Comparison of ENCODE assay signal across 1 cellular context in genomic region chr10:110425684-110426293, GRCh38.
A peak's percentile ranks its signal among the peaks of the same experiment; 100 is the strongest.
TF ChIP-seq lines count a peak whose summit lies in the region.

No MANE protein-coding gene starts in this region.

TF ChIP-seq in K562, 482 proteins besides CTCF, POLR2A, EP300 and RAD21 (continued from another document and continues in another):
- TF ChIP-seq UBTF (IDR thresholded peaks at IDR 0.05; ENCODE audit: borderline replicate concordance in 1 of 2, low read depth in 2 of 2, low read length in 2 of 2) (no peak), MYC (IDR thresholded peaks at IDR 0.05; ENCODE audit: low read depth, low read length) (no peak), MYC (CRISPR knock-in tag; IDR thresholded peaks at IDR 0.05; ENCODE audit: borderline replicate concordance, low read depth) (no peak), MCM3 (IDR thresholded peaks at IDR 0.05) (no peak), ZC3H11A (IDR thresholded peaks at IDR 0.05; ENCODE audit: low read depth, low read length) (no peak), TRIM28 (IDR thresholded peaks at IDR 0.05) (no peak), YY1 (IDR thresholded peaks at IDR 0.05; ENCODE audit: borderline replicate concordance in 1 of 3, control insufficient read depth in 1 of 3, extremely low read depth in 1 of 3, insufficient read depth in 3 of 3, insufficient read length in 1 of 3, insufficient replicate concordance in 2 of 3, low read depth in 1 of 3, low read length in 2 of 3) (peak in 1 of 3 experiments; percentile 26), EZH2 (IDR thresholded peaks at IDR 0.05; ENCODE audit: borderline replicate concordance, low read depth, low read length) (no peak), GATAD2A (IDR thresholded peaks at IDR 0.05) (no peak), L3MBTL2 (IDR thresholded peaks at IDR 0.05) (peak; percentile 27; the same call in 1 of the 2 replicates), TFAM (CRISPR knock-in tag; conservative IDR thresholded peaks at IDR 0.05) (no peak), BRCA1 (IDR thresholded peaks at IDR 0.05) (no peak), BRCA1 (CRISPR knock-in tag; IDR thresholded peaks at IDR 0.05) (no peak), ZNF76 (CRISPR knock-in tag; IDR thresholded peaks at IDR 0.05; ENCODE audit: borderline replicate concordance) (no peak), PBX2 (CRISPR knock-in tag; IDR thresholded peaks at IDR 0.05; ENCODE audit: low read depth) (no peak), PBX2 (tag; conservative IDR thresholded peaks at IDR 0.05; ENCODE audit: low read depth) (0 out of 2 replicates have a peak, but pooled peaks have one; percentile 5), NCOA1 (IDR thresholded peaks at IDR 0.05; ENCODE audit: low read depth) (no peak; the same call in 1 of the 2 replicates), SFPQ (IDR thresholded peaks at IDR 0.05; ENCODE audit: low read depth, low read length) (no peak), IRF2 (CRISPR knock-in tag; IDR thresholded peaks at IDR 0.05) (no peak), FOXP1 (CRISPR knock-in tag; IDR thresholded peaks at IDR 0.05) (no peak), ZBTB43 (CRISPR knock-in tag; IDR thresholded peaks at IDR 0.05) (no peak), SMARCB1 (IDR thresholded peaks at IDR 0.05; ENCODE audit: insufficient read length, low read depth) (no peak), MBD1 (CRISPR knock-in tag; IDR thresholded peaks at IDR 0.05) (no peak), ZNF57 (CRISPR knock-in tag; IDR thresholded peaks at IDR 0.05) (no peak), ZNF24 (IDR thresholded peaks at IDR 0.05) (0 out of 2 replicates have a peak, but pooled peaks have one; percentile 24), CHD7 (IDR thresholded peaks at IDR 0.05; ENCODE audit: low read depth, low read length) (no peak), SRF (CRISPR knock-in tag; IDR thresholded peaks at IDR 0.05) (no peak), CREB3 (tag; conservative IDR thresholded peaks at IDR 0.05; ENCODE audit: low read depth) (0 out of 2 replicates have a peak, but pooled peaks have one; percentile 37)
